In the genomic region with DNA sequence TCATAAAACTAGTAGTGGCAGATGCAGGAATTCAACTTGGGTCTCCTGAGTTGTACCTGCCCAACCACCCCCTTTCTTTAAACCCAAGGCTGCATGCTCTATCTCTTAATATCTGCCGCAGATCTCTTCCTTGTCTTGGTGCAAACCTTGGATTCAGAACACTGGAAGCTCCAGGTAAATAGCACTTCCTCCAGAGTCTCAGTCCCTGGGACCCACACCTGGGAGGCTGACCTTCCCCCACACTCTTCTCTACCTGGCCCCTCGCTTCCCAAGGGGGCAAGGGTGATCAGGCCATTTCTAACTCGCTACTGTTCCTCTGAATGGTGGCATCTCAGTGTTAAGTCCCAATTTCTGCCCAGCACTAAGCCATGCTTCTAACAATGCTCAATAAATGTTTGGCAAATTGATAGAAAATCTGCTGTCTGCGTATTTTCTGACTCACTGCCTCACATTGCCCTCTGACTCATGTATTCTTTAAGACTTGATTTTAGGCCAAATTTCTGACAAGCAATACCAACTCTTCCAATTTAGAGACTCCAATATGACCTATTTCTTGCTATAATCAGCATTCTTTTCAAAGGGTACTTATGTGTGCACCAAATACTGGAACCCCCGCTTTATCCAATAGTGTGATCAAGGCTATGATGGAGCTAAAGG, we compare ENCODE assay signal across 20 cellular contexts.
DNase-seq lines count a peak whose midpoint lies in the region; ATAC-seq, FAIRE-seq and TF ChIP-seq lines count a peak whose summit lies in the region.
"Had no signal": no experiment of that assay in that cellular context is flagged by ENCODE, and none has a peak within 500 bp of the region (broad histone marks: within the 10 kb centered on the region; RNA-seq: fewer than 3 reads in every experiment).

No MANE protein-coding gene starts in this region.

- no peaks in the 10 kb centered on the region for H3K36me3 ChIP-seq in skeletal muscle satellite cell (ENCODE audit: insufficient read depth, low read length)
- H3K36me3 ChIP-seq: ascending aorta, upper lobe of right lung had no signal

- H3K23me2 ChIP-seq in H9 (ENCODE audit: insufficient read length, low read depth, low read length, poor library complexity, severe bottlenecking) = no peaks in the 10 kb centered on the region

- CTCF ChIA-PET in Calu3 (lab: Charles Lee) = no interaction called here

- no peak overlapping the region for H2BK20ac ChIP-seq in H9 (ENCODE audit: low read depth, low read length, poor library complexity, severe bottlenecking)

- H3K56ac ChIP-seq in H9 (ENCODE audit: insufficient read length, low read depth, low read length) = no peak overlapping the region

- ATAC-seq in SK-N-SH treated with all-trans-retinoic acid at 6 μM for 48 hours = peak; percentile 84
- ATAC-seq in GM18858 (IDR thresholded peaks at IDR 0.05; ENCODE audit: unreplicated experiment) = no peak
- ATAC-seq: Panc1; stimulated activated memory B cell treated with anti-CD40 and anti-IgM and Interleukin-4, amounts not matched to agents 10 μg/mL and 1 μg/mL and 100 μg/mL, for 72 hours; upper lobe of right lung had no signal

- H2BK15ac ChIP-seq in H9 (ENCODE audit: low read depth, low read length) = no peak overlapping the region

- intact Hi-C loops in Calu3 (cut with micrococcal nuclease; ENCODE audit: unreplicated experiment) = no loop called here

- H3K23ac ChIP-seq in H9 (ENCODE audit: insufficient read length, low read depth, low read length) = no peak overlapping the region

- H2AK5ac ChIP-seq in H9 (ENCODE audit: insufficient read length, low read length) = no peak overlapping the region

- no TSS peak for BruUV-seq in Calu3 (replicated peaks; lab: Mats Ljungman, UMichigan)

- no peak overlapping the region for H3T11ph ChIP-seq in H9 (ENCODE audit: low read length)

- DNase-seq in H54 (ENCODE audit: insufficient read length, low spot score) (no peak), fibroblast of mammary gland (ENCODE audit: low read depth) (peak; percentile 86), H9 (no peak), Calu3 (no peak)
- DNase-seq: activated CD4-positive, CD25-positive, alpha-beta regulatory T cell; activated effector memory CD4-positive, alpha-beta T cell treated with Interleukin-2 at 50 U/mL for 16 hours; CD4-positive, alpha-beta memory T cell; islet precursor cell; NCI-H187; NCI-H526 treated with DMSO at 0.1 percent for 48 hours; nucleus accumbens; upper lobe of right lung had no signal

- H4K8ac ChIP-seq in H9 (replicated peaks; ENCODE audit: insufficient read length, low read depth, low read length) = no peak overlapping the region

- H2BK5ac ChIP-seq in H9 (ENCODE audit: insufficient read length, low read length) = no peak overlapping the region

- H3K36me3 Mint-ChIP-seq in H9 (ENCODE audit: insufficient read depth in 1 of 3, low read depth in 3 of 3) (no peaks in the 10 kb centered on the region), Calu3 (ENCODE audit: insufficient read depth, unreplicated experiment) (no peaks in the 10 kb centered on the region)
- H3K36me3 Mint-ChIP-seq: CD4-positive, alpha-beta memory T cell; stimulated activated memory B cell treated with anti-CD40 and anti-IgM and Interleukin-4, amounts not matched to agents 10 μg/mL and 1 μg/mL and 100 μg/mL, for 72 hours had no signal

- H3K27ac ChIP-seq in H9 (ENCODE audit: insufficient read length, low read depth, low read length) = no peak overlapping the region
- H3K27ac ChIP-seq: upper lobe of right lung had no signal

- no peaks in the 10 kb centered on the region for H3K79me1 ChIP-seq in H9 (ENCODE audit: insufficient read depth, low read depth, low read length, poor library complexity, severe bottlenecking)

- no CpG with 5 or more reads among the region's 5 CpGs for WGBS in H9 (ENCODE audit: extremely low coverage, insufficient read length, low lambda C conversion rate)

- H3K4me1 ChIP-seq in skeletal muscle satellite cell (ENCODE audit: control insufficient read depth, insufficient read depth, low read length) (peaks cover 18% of the 10 kb centered on the region), H9 (ENCODE audit: insufficient read depth, low read length) (no peaks in the 10 kb centered on the region)
- H3K4me1 ChIP-seq: upper lobe of right lung had no signal

- no peak overlapping the region for H3K4ac ChIP-seq in H9 (ENCODE audit: low read depth, low read length)

- H3K14ac ChIP-seq in H9 (ENCODE audit: insufficient read depth, low read length) = no peak overlapping the region

- no peak overlapping the region for H3K4me3 ChIP-seq in fibroblast of mammary gland (ENCODE audit: control insufficient read depth, low read depth, low read length)
- peak overlapping the region; percentile 45 for H3K4me3 ChIP-seq in skeletal muscle satellite cell (ENCODE audit: low read length)
- H3K4me3 ChIP-seq: ascending aorta, smooth muscle cell, upper lobe of right lung had no signal

- H3K27ac Mint-ChIP-seq in H9 (no peak overlapping the region), Calu3 (ENCODE audit: unreplicated experiment) (no peak overlapping the region)
- H3K27ac Mint-ChIP-seq: CD4-positive, alpha-beta memory T cell; stimulated activated memory B cell treated with anti-CD40 and anti-IgM and Interleukin-4, amounts not matched to agents 10 μg/mL and 1 μg/mL and 100 μg/mL, for 72 hours; T-helper 1 cell treated with Interleukin-12 subunit alpha and Interleukin-12 subunit beta and Interleukin-4 antibody, amounts not matched to agents 30 μg/mL and 1 μg/mL, for 36 hours had no signal

- TF ChIP-seq CTCF in fibroblast of mammary gland (conservative IDR thresholded peaks at IDR 0.05; ENCODE audit: control insufficient read depth, insufficient read depth, low read depth, low read length) = no peak
- no peak for TF ChIP-seq CTCF in H9 (conservative IDR thresholded peaks at IDR 0.05)
- TF ChIP-seq CTCF in Calu3 (IDR thresholded peaks at IDR 0.05; ENCODE audit: unreplicated experiment) = no peak

- no peak overlapping the region for H2BK12ac ChIP-seq in H9 (ENCODE audit: insufficient read length, low read depth, low read length)

- H4K5ac ChIP-seq in H9 (ENCODE audit: insufficient read length, low read depth, low read length) = no peak overlapping the region

- H3K4me1 Mint-ChIP-seq in H9 = no peaks in the 10 kb centered on the region
- peaks cover 11% of the 10 kb centered on the region for H3K4me1 Mint-ChIP-seq in Calu3 (ENCODE audit: low read depth, unreplicated experiment)
- H3K4me1 Mint-ChIP-seq: CD4-positive, alpha-beta memory T cell; stimulated activated memory B cell treated with anti-CD40 and anti-IgM and Interleukin-4, amounts not matched to agents 10 μg/mL and 1 μg/mL and 100 μg/mL, for 72 hours had no signal

- no peaks in the 10 kb centered on the region for H3K79me2 ChIP-seq in H9 (ENCODE audit: insufficient read depth, low read length)

- no peaks in the 10 kb centered on the region for H3K9me3 ChIP-seq in skeletal muscle satellite cell (replicated peaks; ENCODE audit: low read length)
- H3K9me3 ChIP-seq in H9 (ENCODE audit: control insufficient read depth, low read depth, low read length) = no peaks in the 10 kb centered on the region
- H3K9me3 ChIP-seq: ascending aorta, upper lobe of right lung had no signal

- H2BK120ac ChIP-seq in H9 (ENCODE audit: low read depth, low read length, poor library complexity, severe bottlenecking) = no peak overlapping the region

- H2AFZ ChIP-seq in H9 (ENCODE audit: low read length) = no peak overlapping the region

- no peak overlapping the region for H3K18ac ChIP-seq in H9 (ENCODE audit: insufficient read length, low read depth, low read length)

- no peak for TF ChIP-seq POLR2A in H54 (IDR thresholded peaks at IDR 0.05; ENCODE audit: low read depth, low read length)

- H4K20me1 ChIP-seq in H9 (ENCODE audit: control insufficient read depth, insufficient read depth, insufficient read length) = no peaks in the 10 kb centered on the region

- H3K9me3 Mint-ChIP-seq in H9 (no peaks in the 10 kb centered on the region), Calu3 (ENCODE audit: low read depth, unreplicated experiment) (no peaks in the 10 kb centered on the region)
- H3K9me3 Mint-ChIP-seq: CD4-positive, alpha-beta memory T cell; stimulated activated memory B cell treated with anti-CD40 and anti-IgM and Interleukin-4, amounts not matched to agents 10 μg/mL and 1 μg/mL and 100 μg/mL, for 72 hours; T-helper 1 cell treated with Interleukin-12 subunit alpha and Interleukin-12 subunit beta and Interleukin-4 antibody, amounts not matched to agents 30 μg/mL and 1 μg/mL, for 36 hours had no signal

- H4K91ac ChIP-seq in H9 (ENCODE audit: insufficient read length, low read depth, low read length) = no peak overlapping the region

- H3K27me3 Mint-ChIP-seq in H9 (ENCODE audit: low read depth) (peaks cover 4% of the 10 kb centered on the region), Calu3 (ENCODE audit: unreplicated experiment) (peaks cover 40% of the 10 kb centered on the region)

- FAIRE-seq in H54 (lab: Jason Lieb, UNC) = peak; percentile 76

- H3K27me3 ChIP-seq in skeletal muscle satellite cell (ENCODE audit: control insufficient read depth, insufficient read depth, low read length) = no peaks in the 10 kb centered on the region
- no peaks in the 10 kb centered on the region for H3K27me3 ChIP-seq in H9 (ENCODE audit: insufficient read depth, low read length)
- H3K27me3 ChIP-seq: ascending aorta, upper lobe of right lung had no signal

- H3K9ac ChIP-seq in skeletal muscle satellite cell (ENCODE audit: low read depth, low read length) = no peak overlapping the region
- H3K9ac ChIP-seq in H9 (ENCODE audit: extremely low read depth, insufficient read length, low read length) = no peak overlapping the region

- H3K4me2 ChIP-seq in skeletal muscle satellite cell (ENCODE audit: low read length) (peak overlapping the region; percentile 71), H9 (ENCODE audit: insufficient read depth, insufficient read length, low read length) (no peak overlapping the region)
- H3K4me2 ChIP-seq: smooth muscle cell had no signal

- H3K4me3 Mint-ChIP-seq in H9 (no peak overlapping the region), Calu3 (ENCODE audit: low read depth, unreplicated experiment) (no peak overlapping the region)
- H3K4me3 Mint-ChIP-seq: CD4-positive, alpha-beta memory T cell; stimulated activated memory B cell treated with anti-CD40 and anti-IgM and Interleukin-4, amounts not matched to agents 10 μg/mL and 1 μg/mL and 100 μg/mL, for 72 hours; T-helper 1 cell treated with Interleukin-12 subunit alpha and Interleukin-12 subunit beta and Interleukin-4 antibody, amounts not matched to agents 30 μg/mL and 1 μg/mL, for 36 hours had no signal

TF ChIP-seq in SK-N-SH treated with all-trans-retinoic acid at 6 μM for 48 hours, 23 proteins besides CTCF, POLR2A, EP300 and RAD21 (continues in another document):
- TF ChIP-seq, protein P1, sequence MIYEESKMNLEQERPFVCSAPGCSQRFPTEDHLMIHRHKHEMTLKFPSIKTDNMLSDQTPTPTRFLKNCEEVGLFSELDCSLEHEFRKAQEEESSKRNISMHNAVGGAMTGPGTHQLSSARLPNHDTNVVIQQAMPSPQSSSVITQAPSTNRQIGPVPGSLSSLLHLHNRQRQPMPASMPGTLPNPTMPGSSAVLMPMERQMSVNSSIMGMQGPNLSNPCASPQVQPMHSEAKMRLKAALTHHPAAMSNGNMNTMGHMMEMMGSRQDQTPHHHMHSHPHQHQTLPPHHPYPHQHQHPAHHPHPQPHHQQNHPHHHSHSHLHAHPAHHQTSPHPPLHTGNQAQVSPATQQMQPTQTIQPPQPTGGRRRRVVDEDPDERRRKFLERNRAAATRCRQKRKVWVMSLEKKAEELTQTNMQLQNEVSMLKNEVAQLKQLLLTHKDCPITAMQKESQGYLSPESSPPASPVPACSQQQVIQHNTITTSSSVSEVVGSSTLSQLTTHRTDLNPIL (CRISPR knock-in tag; IDR thresholded peaks at IDR 0.05; ENCODE audit: low read depth) = no peak
